11 cellular contexts compared by ENCODE assay signal in the genomic region with DNA sequence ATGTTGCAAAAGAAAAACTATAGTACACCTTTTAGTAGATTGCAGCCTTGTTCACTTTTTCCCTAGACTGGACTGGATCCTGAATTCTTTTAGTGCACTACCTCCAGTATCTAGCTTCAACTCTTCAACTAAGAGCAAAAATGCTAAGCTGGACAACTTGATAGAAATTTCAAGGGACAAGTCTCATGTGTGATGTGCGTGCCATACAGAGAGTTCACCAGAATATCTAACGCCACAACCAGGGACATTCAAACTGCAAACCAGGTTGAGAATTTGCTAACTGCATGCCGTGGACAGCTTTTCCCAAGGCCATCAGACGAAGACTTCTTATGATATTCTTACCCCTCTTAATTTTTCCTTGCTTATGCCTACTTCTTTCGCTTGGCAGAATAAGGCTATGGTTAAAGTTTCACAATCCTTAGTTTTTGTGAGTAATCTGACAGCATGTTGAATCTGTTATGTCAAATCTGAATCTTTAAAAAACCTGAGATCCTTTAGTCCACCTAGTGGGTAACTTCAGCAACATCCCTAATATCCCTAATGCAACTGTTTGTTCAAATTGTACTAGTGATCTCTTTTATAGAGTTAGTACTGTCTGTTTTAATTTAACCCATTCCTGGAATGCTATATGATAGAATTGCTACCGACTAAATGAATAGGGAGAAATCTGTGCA.
DNase-seq lines count a peak whose midpoint lies in the region; TF ChIP-seq lines count a peak whose summit lies in the region.
"Had no signal": no experiment of that assay in that cellular context is flagged by ENCODE, and none has a peak within 500 bp of the region (broad histone marks: within the 10 kb centered on the region; RNA-seq: fewer than 3 reads in every experiment).

No MANE protein-coding gene starts in this region.

- DNase-seq in ACHN (peak; percentile 47), KBM-7 (peak; percentile 7), brain microvascular endothelial cell (peak; percentile 23), kidney glomerular epithelial cell (lab: John Stamatoyannopoulos, UW) (peak; percentile 19), 8988T (no peak)
- DNase-seq in activated CD4-positive, alpha-beta T cell treated with anti-CD3 and anti-CD28 coated beads for 4 hours = no peak
- no peak for DNase-seq in activated CD4-positive, alpha-beta memory T cell treated with anti-CD3 and anti-CD28 coated beads for 36 hours
- no peak for DNase-seq in activated CD4-positive, CD25-positive, alpha-beta regulatory T cell (lab: John Stamatoyannopoulos, UW)
- DNase-seq: activated CD8-positive, alpha-beta memory T cell treated with anti-CD3 and anti-CD28 coated beads, Interleukin-2, amount 50 U/mL, for 48 hours; naive thymus-derived CD4-positive, alpha-beta T cell had no signal

- H3K4me3 ChIP-seq in brain microvascular endothelial cell (ENCODE audit: low read depth, low read length) = no peak overlapping the region
- H3K4me3 ChIP-seq: SJSA1 had no signal

- in situ Hi-C loops in ACHN (cut with HindIII; ENCODE audit: low pct_ligation_motif_present, low pct_unique_long_range_greater_than_20kb, low sequenced_read_pairs) (loop anchor here (25.0 kb wide), 1 partner anchor 89 kb away; no protein-coding TSS in a partner anchor), KBM-7 (cut with MboI; ENCODE audit: low pct_unique_long_range_greater_than_20kb, low sequenced_read_pairs) (no loop called here), brain microvascular endothelial cell (cut with HindIII; ENCODE audit: low pct_ligation_motif_present, low sequenced_read_pairs) (no loop called here)

- H3K36me3 ChIP-seq in brain microvascular endothelial cell (replicated peaks) = no peaks in the 10 kb centered on the region
- H3K36me3 ChIP-seq: SJSA1 had no signal

- no peaks in the 10 kb centered on the region for H3K27me3 Mint-ChIP-seq in activated CD4-positive, alpha-beta memory T cell treated with anti-CD3 and anti-CD28 coated beads for 36 hours

- TF ChIP-seq CTCF in brain microvascular endothelial cell (IDR thresholded peaks at IDR 0.05; ENCODE audit: low read depth, low read length, missing control alignments) = peak; percentile 35

- H3K27ac Mint-ChIP-seq in activated CD4-positive, alpha-beta memory T cell treated with anti-CD3 and anti-CD28 coated beads for 36 hours = no peak overlapping the region
- H3K27ac Mint-ChIP-seq: naive thymus-derived CD4-positive, alpha-beta T cell had no signal

- no peak overlapping the region for H3K4me3 Mint-ChIP-seq in activated CD4-positive, alpha-beta memory T cell treated with anti-CD3 and anti-CD28 coated beads for 36 hours
- H3K4me3 Mint-ChIP-seq: naive thymus-derived CD4-positive, alpha-beta T cell had no signal

- no peaks in the 10 kb centered on the region for H3K36me3 Mint-ChIP-seq in activated CD4-positive, alpha-beta memory T cell treated with anti-CD3 and anti-CD28 coated beads for 36 hours
- H3K36me3 Mint-ChIP-seq: naive thymus-derived CD4-positive, alpha-beta T cell had no signal

- H3K4me1 Mint-ChIP-seq in activated CD4-positive, alpha-beta memory T cell treated with anti-CD3 and anti-CD28 coated beads for 36 hours (ENCODE audit: low read depth) = no peaks in the 10 kb centered on the region
- H3K4me1 Mint-ChIP-seq: naive thymus-derived CD4-positive, alpha-beta T cell had no signal

- H3K27ac ChIP-seq in brain microvascular endothelial cell = peak overlapping the region; percentile 5
- H3K27ac ChIP-seq: SJSA1 had no signal

- intact Hi-C loops in activated CD4-positive, alpha-beta memory T cell treated with anti-CD3 and anti-CD28 coated beads for 36 hours (cut with micrococcal nuclease) = no loop called here

- POLR2A ChIA-PET in activated CD4-positive, alpha-beta memory T cell treated with anti-CD3 and anti-CD28 coated beads for 36 hours (lab: Charles Lee) = no interaction called here

- H3K27me3 ChIP-seq in brain microvascular endothelial cell (replicated peaks) = no peaks in the 10 kb centered on the region
- H3K27me3 ChIP-seq: SJSA1 had no signal

- CTCF ChIA-PET in activated CD4-positive, alpha-beta memory T cell treated with anti-CD3 and anti-CD28 coated beads for 36 hours (lab: Charles Lee) = no interaction called here

- no peaks in the 10 kb centered on the region for H3K9me3 Mint-ChIP-seq in activated CD4-positive, alpha-beta memory T cell treated with anti-CD3 and anti-CD28 coated beads for 36 hours

Comparison
In these comparisons a context has a peak if more than half of its experiments do, and no peak if none do; other contexts are left out.
1. DNase-seq: peak in ACHN (single experiment), KBM-7 (single experiment), brain microvascular endothelial cell (single experiment) and kidney glomerular epithelial cell (single experiment); none in activated CD4-positive, alpha-beta T cell treated with anti-CD3 and anti-CD28 coated beads for 4 hours (0 of 2), activated CD4-positive, alpha-beta memory T cell treated with anti-CD3 and anti-CD28 coated beads for 36 hours (single experiment), 8988T (single experiment) and activated CD4-positive, CD25-positive, alpha-beta regulatory T cell (0 of 4).